ENCODE assay signal across 27 cellular contexts in genomic region chr13:37791699-37792098, GRCh38.
A peak's percentile ranks its signal among the peaks of the same experiment; 100 is the strongest.
DNase-seq lines count a peak whose midpoint lies in the region; ATAC-seq and TF ChIP-seq lines count a peak whose summit lies in the region.
"Had no signal": no experiment of that assay in that cellular context is flagged by ENCODE, and none has a peak within 500 bp of the region (broad histone marks: within the 10 kb centered on the region; RNA-seq: fewer than 3 reads in every experiment).

No MANE protein-coding gene starts in this region.

- H2BK15ac ChIP-seq in H9 (ENCODE audit: low read depth, low read length): no peak overlapping the region

- no peaks in the 10 kb centered on the region for H3K27me3 Mint-ChIP-seq in H9 (ENCODE audit: low read depth)
- no peaks in the 10 kb centered on the region for H3K27me3 Mint-ChIP-seq in activated T-helper 17 cell treated with anti-CD3 and anti-CD28 coated beads, Interleukin-2, amount 50 U/mL, for 72 hours
- H3K27me3 Mint-ChIP-seq: activated naive CD4-positive, alpha-beta T cell treated with anti-CD3 and anti-CD28 coated beads, Interleukin-2, amount 50 U/mL, for 24 hours; stimulated activated naive CD8-positive, alpha-beta T cell treated with anti-CD3 and anti-CD28 coated beads, Interleukin-15, amount 100 ng/mL, for 72 hours; T-cell had no signal

- H3K18ac ChIP-seq in H9 (ENCODE audit: insufficient read length, low read depth, low read length): no peak overlapping the region

- H2BK12ac ChIP-seq in H9 (ENCODE audit: insufficient read length, low read depth, low read length): no peak overlapping the region

- no CpG with 5 or more reads among the region's 2 CpGs for WGBS in H9 (ENCODE audit: extremely low coverage, insufficient read length, low lambda C conversion rate)

- H4K8ac ChIP-seq in H9 (replicated peaks; ENCODE audit: insufficient read length, low read depth, low read length): no peak overlapping the region

- peak overlapping the region in 2 of 3 experiments; percentile 43 to 57; a peak in 2 of 7 replicates for H3K27ac Mint-ChIP-seq in H9
- no peak overlapping the region for H3K27ac Mint-ChIP-seq in activated T-helper 17 cell treated with anti-CD3 and anti-CD28 coated beads, Interleukin-2, amount 50 U/mL, for 72 hours
- H3K27ac Mint-ChIP-seq: activated naive CD4-positive, alpha-beta T cell treated with anti-CD3 and anti-CD28 coated beads, Interleukin-2, amount 50 U/mL, for 24 hours; natural killer cell; stimulated activated naive CD8-positive, alpha-beta T cell treated with anti-CD3 and anti-CD28 coated beads, Interleukin-15, amount 100 ng/mL, for 72 hours; T-cell had no signal

- H3K36me3 Mint-ChIP-seq in H9 (ENCODE audit: insufficient read depth in 1 of 3, low read depth in 3 of 3): no peaks in the 10 kb centered on the region
- no peaks in the 10 kb centered on the region for H3K36me3 Mint-ChIP-seq in activated T-helper 17 cell treated with anti-CD3 and anti-CD28 coated beads, Interleukin-2, amount 50 U/mL, for 72 hours (ENCODE audit: low read depth)
- H3K36me3 Mint-ChIP-seq: activated naive CD4-positive, alpha-beta T cell treated with anti-CD3 and anti-CD28 coated beads, Interleukin-2, amount 50 U/mL, for 24 hours; natural killer cell; T-cell had no signal

- H3K79me2 ChIP-seq in H9 (ENCODE audit: insufficient read depth, low read length) (no peaks in the 10 kb centered on the region), OCI-LY7 (ENCODE audit: insufficient read depth, low read depth, low read length) (no peaks in the 10 kb centered on the region)

- CTCF ChIA-PET in A673 (lab: Charles Lee) (no interaction called here), OCI-LY7 (lab: Charles Lee; ENCODE audit: unreplicated experiment) (no interaction called here)

- DNase-seq in A673 (ENCODE audit: low spot score): peak; percentile 45
- DNase-seq in H9: no peak
- no peak for DNase-seq in OCI-LY7 (ENCODE audit: low spot score)
- DNase-seq in fibroblast of pulmonary artery (ENCODE audit: low read depth): peak; percentile 56
- no peak for DNase-seq in coronary artery (ENCODE audit: low spot score)
- no peak for DNase-seq in foreskin melanocyte
- DNase-seq in MV-4-11 (lab: John Stamatoyannopoulos, UW): no peak
- DNase-seq: activated CD8-positive, alpha-beta memory T cell treated with anti-CD3 and anti-CD28 coated beads for 24 hours; activated T-cell treated with anti-CD3 and anti-CD28 coated beads, Interleukin-2, amount 50 U/mL, for 4 hours; aorta; C1 segment of cervical spinal cord; effector CD8-positive, alpha-beta T cell; head of caudate nucleus; KBM-7; natural killer cell; NCI-H1694; NCI-H2171; NCI-H69; ovary; SIG-M5; stimulated activated naive CD8-positive, alpha-beta T cell treated with anti-CD3 and anti-CD28 coated beads, Interleukin-15, amount 100 ng/mL, for 72 hours; T-cell; trophoblast cell had no signal

- H3K27ac ChIP-seq in A673 (ENCODE audit: low read depth, low read length, poor library complexity, severe bottlenecking) (no peak overlapping the region), H9 (ENCODE audit: insufficient read length, low read depth, low read length) (no peak overlapping the region), OCI-LY7 (ENCODE audit: low read depth, low read length, poor library complexity, severe bottlenecking) (no peak overlapping the region), coronary artery (no peak overlapping the region)
- H3K27ac ChIP-seq: ovary, right atrium auricular region had no signal

- H4K20me1 ChIP-seq in H9 (ENCODE audit: control insufficient read depth, insufficient read depth, insufficient read length) (no peaks in the 10 kb centered on the region), OCI-LY7 (ENCODE audit: insufficient read depth, low read length) (no peaks in the 10 kb centered on the region)

- H2AFZ ChIP-seq in H9 (ENCODE audit: low read length) (no peak overlapping the region), OCI-LY7 (ENCODE audit: low read length) (peak overlapping the region; percentile 52; the same call in 1 of the 2 replicates)

- no peak for ATAC-seq in activated T-helper 17 cell treated with anti-CD3 and anti-CD28 coated beads, Interleukin-2, amount 50 U/mL, for 72 hours (replicated peaks)
- ATAC-seq: activated T-cell treated with anti-CD3 and anti-CD28 coated beads, Interleukin-2, amount 50 U/mL, for 4 hours; left lobe of liver; natural killer cell; stimulated activated naive CD8-positive, alpha-beta T cell treated with anti-CD3 and anti-CD28 coated beads, Interleukin-15, amount 100 ng/mL, for 72 hours; T-cell had no signal

- no peak overlapping the region for H2AK5ac ChIP-seq in H9 (ENCODE audit: insufficient read length, low read length)

- no peak overlapping the region for H2BK5ac ChIP-seq in H9 (ENCODE audit: insufficient read length, low read length)

- H3K9me3 Mint-ChIP-seq in H9: no peaks in the 10 kb centered on the region
- H3K9me3 Mint-ChIP-seq in activated T-helper 17 cell treated with anti-CD3 and anti-CD28 coated beads, Interleukin-2, amount 50 U/mL, for 72 hours: no peaks in the 10 kb centered on the region
- H3K9me3 Mint-ChIP-seq: activated naive CD4-positive, alpha-beta T cell treated with anti-CD3 and anti-CD28 coated beads, Interleukin-2, amount 50 U/mL, for 24 hours had no signal

- H3T11ph ChIP-seq in H9 (ENCODE audit: low read length): no peak overlapping the region

- peaks cover 33% of the 10 kb centered on the region for H3K4me1 ChIP-seq in A673 (ENCODE audit: insufficient read depth, low read length, poor library complexity, severe bottlenecking)
- H3K4me1 ChIP-seq in H9 (ENCODE audit: insufficient read depth, low read length): peaks cover 6% of the 10 kb centered on the region; the same call in 1 of the 2 replicates
- H3K4me1 ChIP-seq in OCI-LY7 (ENCODE audit: insufficient read depth, low read length, poor library complexity, severe bottlenecking): peaks cover 3% of the 10 kb centered on the region
- H3K4me1 ChIP-seq: right atrium auricular region had no signal

- H2BK120ac ChIP-seq in H9 (ENCODE audit: low read depth, low read length, poor library complexity, severe bottlenecking): no peak overlapping the region

- H4K5ac ChIP-seq in H9 (ENCODE audit: insufficient read length, low read depth, low read length): no peak overlapping the region

- H3K36me3 ChIP-seq in A673 (ENCODE audit: insufficient read depth, low read length, poor library complexity, severe bottlenecking): no peaks in the 10 kb centered on the region
- no peaks in the 10 kb centered on the region for H3K36me3 ChIP-seq in OCI-LY7 (ENCODE audit: insufficient read depth, low read length)
- H3K36me3 ChIP-seq: ovary, right atrium auricular region had no signal

- H2BK20ac ChIP-seq in H9 (ENCODE audit: low read depth, low read length, poor library complexity, severe bottlenecking): no peak overlapping the region

- no peak overlapping the region for H3K4me2 ChIP-seq in H9 (ENCODE audit: insufficient read depth, insufficient read length, low read length)
- no peak overlapping the region for H3K4me2 ChIP-seq in OCI-LY7 (ENCODE audit: low read length)

- TF ChIP-seq CTCF in A673 (conservative IDR thresholded peaks at IDR 0.05; ENCODE audit: low read depth, low read length): no peak
- TF ChIP-seq CTCF in H9 (conservative IDR thresholded peaks at IDR 0.05): no peak
- TF ChIP-seq CTCF in OCI-LY7 (conservative IDR thresholded peaks at IDR 0.05; ENCODE audit: low read length): no peak
- no peak for TF ChIP-seq CTCF in fibroblast of pulmonary artery (IDR thresholded peaks at IDR 0.05; ENCODE audit: low read length, missing control alignments)
- TF ChIP-seq CTCF in coronary artery (IDR thresholded peaks at IDR 0.05): no peak

- no peaks in the 10 kb centered on the region for H3K79me1 ChIP-seq in H9 (ENCODE audit: insufficient read depth, low read depth, low read length, poor library complexity, severe bottlenecking)

- H3K23ac ChIP-seq in H9 (ENCODE audit: insufficient read length, low read depth, low read length): no peak overlapping the region

- H3K27me3 ChIP-seq in A673 (replicated peaks; ENCODE audit: insufficient read depth, low read depth, low read length, poor library complexity) (no peaks in the 10 kb centered on the region), H9 (ENCODE audit: insufficient read depth, low read length) (no peaks in the 10 kb centered on the region)
- H3K27me3 ChIP-seq: ovary, right atrium auricular region had no signal

- H3K23me2 ChIP-seq in H9 (ENCODE audit: insufficient read length, low read depth, low read length, poor library complexity, severe bottlenecking): no peaks in the 10 kb centered on the region

- BruUV-seq in A673 (replicated peaks; lab: Mats Ljungman, UMichigan): no TSS peak
- no TSS peak for BruUV-seq in OCI-LY7 (replicated peaks; lab: Mats Ljungman, UMichigan)

- H3K4ac ChIP-seq in H9 (ENCODE audit: low read depth, low read length): no peak overlapping the region

- H3K4me1 Mint-ChIP-seq in H9: peaks cover 12 to 24% of the 10 kb centered on the region in 2 experiments
- H3K4me1 Mint-ChIP-seq in activated T-helper 17 cell treated with anti-CD3 and anti-CD28 coated beads, Interleukin-2, amount 50 U/mL, for 72 hours: no peaks in the 10 kb centered on the region
- H3K4me1 Mint-ChIP-seq: activated naive CD4-positive, alpha-beta T cell treated with anti-CD3 and anti-CD28 coated beads, Interleukin-2, amount 50 U/mL, for 24 hours; natural killer cell; stimulated activated naive CD8-positive, alpha-beta T cell treated with anti-CD3 and anti-CD28 coated beads, Interleukin-15, amount 100 ng/mL, for 72 hours; T-cell had no signal

- H3K56ac ChIP-seq in H9 (ENCODE audit: insufficient read length, low read depth, low read length): no peak overlapping the region

- H3K9me3 ChIP-seq in A673 (ENCODE audit: low read depth, low read length, poor library complexity, severe bottlenecking) (no peaks in the 10 kb centered on the region), H9 (ENCODE audit: control insufficient read depth, low read depth, low read length) (no peaks in the 10 kb centered on the region), OCI-LY7 (ENCODE audit: low read length) (0 out of 2 replicates have a peak, but pooled peaks cover 5% of the 10 kb centered on the region)
- H3K9me3 ChIP-seq: ovary, right atrium auricular region had no signal

- H3K4me3 ChIP-seq in A673 (ENCODE audit: low read depth, low read length, poor library complexity, severe bottlenecking) (no peak overlapping the region), OCI-LY7 (ENCODE audit: low read depth, low read length, poor library complexity, severe bottlenecking) (no peak overlapping the region), fibroblast of pulmonary artery (replicated peaks; ENCODE audit: low read depth, low read length) (no peak overlapping the region), coronary artery (no peak overlapping the region)
- H3K4me3 ChIP-seq: ovary, right atrium auricular region had no signal

- intact Hi-C loops in A673 (cut with micrococcal nuclease; ENCODE audit: unreplicated experiment): no loop called here
- intact Hi-C loops in OCI-LY7 (cut with micrococcal nuclease; ENCODE audit: unreplicated experiment): no loop called here

- POLR2A ChIA-PET in A673 (lab: Charles Lee; ENCODE audit: low non-redundant PET) (no interaction called here), OCI-LY7 (lab: Charles Lee) (interaction anchor here (1.2 to 2.4 kb wide), 2 partner anchors 9 to 41 kb away, joined by 4 to 6 read pairs; no protein-coding TSS in a partner anchor)

- no peaks in the 10 kb centered on the region for H3K9me2 ChIP-seq in OCI-LY7 (ENCODE audit: insufficient read depth, low read length)

- H3K4me3 Mint-ChIP-seq in H9: no peak overlapping the region
- no peak overlapping the region for H3K4me3 Mint-ChIP-seq in activated T-helper 17 cell treated with anti-CD3 and anti-CD28 coated beads, Interleukin-2, amount 50 U/mL, for 72 hours
- H3K4me3 Mint-ChIP-seq: activated naive CD4-positive, alpha-beta T cell treated with anti-CD3 and anti-CD28 coated beads, Interleukin-2, amount 50 U/mL, for 24 hours; activated T-cell treated with anti-CD3 and anti-CD28 coated beads, Interleukin-2, amount 50 U/mL, for 4 hours; natural killer cell; stimulated activated naive CD8-positive, alpha-beta T cell treated with anti-CD3 and anti-CD28 coated beads, Interleukin-15, amount 100 ng/mL, for 72 hours; T-cell had no signal

- H4K91ac ChIP-seq in H9 (ENCODE audit: insufficient read length, low read depth, low read length): no peak overlapping the region

- no peak overlapping the region for H3K14ac ChIP-seq in H9 (ENCODE audit: insufficient read depth, low read length)

- no peak overlapping the region for H3K9ac ChIP-seq in H9 (ENCODE audit: extremely low read depth, insufficient read length, low read length)

Comparison
In these comparisons a context has a peak if more than half of its experiments do, and no peak if none do; other contexts are left out.
1. DNase-seq: peak in A673 (single experiment) and fibroblast of pulmonary artery (single experiment); none in H9 (single experiment), OCI-LY7 (single experiment), coronary artery (single experiment), foreskin melanocyte (single experiment) and MV-4-11 (single experiment).